ENCODE assay signal across 1 cellular context in the genomic region with DNA sequence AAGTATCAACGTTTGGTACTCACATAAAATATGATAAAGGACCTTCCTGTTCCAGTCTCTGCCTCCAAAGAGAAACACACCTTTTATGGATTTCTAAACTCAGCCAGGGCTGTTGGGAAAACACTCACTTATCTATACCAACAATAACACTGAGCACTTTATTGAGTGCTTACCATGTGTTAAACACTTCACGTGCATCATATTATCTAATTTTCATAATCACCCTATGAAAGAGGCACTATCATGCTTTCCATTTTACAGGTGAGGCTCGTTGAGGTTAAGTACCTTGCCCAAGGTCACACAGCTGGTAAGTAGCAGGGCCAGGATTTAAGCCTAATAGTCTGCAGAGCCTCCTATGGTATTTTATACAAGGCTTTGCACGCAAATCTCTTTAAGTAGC.
TF ChIP-seq lines count a peak whose summit lies in the region.

No MANE protein-coding gene starts in this region.

TF ChIP-seq in GM23338, 12 proteins besides CTCF, POLR2A, EP300 and RAD21 (continued from another document):
- TF ChIP-seq ZNF462 (CRISPR knock-in tag; IDR thresholded peaks at IDR 0.05) (no peak), EZH2phosphoT487 (IDR thresholded peaks at IDR 0.05; ENCODE audit: unreplicated experiment) (no peak), ETS1 (IDR thresholded peaks at IDR 0.05) (no peak), ZNF114 (CRISPR knock-in tag; IDR thresholded peaks at IDR 0.05) (no peak), STAT1 (IDR thresholded peaks at IDR 0.05; ENCODE audit: unreplicated experiment) (no peak), CREB1 (CRISPR knock-in tag; IDR thresholded peaks at IDR 0.05; ENCODE audit: low read depth) (no peak)
TF ChIP-seq in GM23338: peak in this region for 0.
